Comparison of ENCODE assay signal across 1 cellular context in genomic region chr1:43171876-43172531, GRCh38.
A peak's percentile ranks its signal among the peaks of the same experiment; 100 is the strongest.
TF ChIP-seq lines count a peak whose summit lies in the region.

Gene CFAP57, plus strand, starts transcription at chr1:43172330. Its CDS starts 424 bp downstream, at chr1:43172754.
Gene EBNA1BP2, minus strand, starts transcription at chr1:43172290. Its CDS starts 172 bp downstream, at chr1:43172118.

TF ChIP-seq in endothelial cell of umbilical vein, 7 proteins besides CTCF, POLR2A, EP300 and RAD21 (continued from another document):
- TF ChIP-seq MAX (IDR thresholded peaks at IDR 0.05; ENCODE audit: insufficient read depth, insufficient read length) (peak; percentile 85), POLR2AphosphoS5 (IDR thresholded peaks at IDR 0.05; ENCODE audit: insufficient read depth, low read depth, low read length) (peak; percentile 77), MYC (IDR thresholded peaks at IDR 0.05; ENCODE audit: low read depth, low read length) (peak; percentile 81), EZH2 (IDR thresholded peaks at IDR 0.05; ENCODE audit: borderline replicate concordance, low read depth, low read length, severe bottlenecking) (no peak)
